Comparison of ENCODE assay signal across 11 cellular contexts in the genomic region with DNA sequence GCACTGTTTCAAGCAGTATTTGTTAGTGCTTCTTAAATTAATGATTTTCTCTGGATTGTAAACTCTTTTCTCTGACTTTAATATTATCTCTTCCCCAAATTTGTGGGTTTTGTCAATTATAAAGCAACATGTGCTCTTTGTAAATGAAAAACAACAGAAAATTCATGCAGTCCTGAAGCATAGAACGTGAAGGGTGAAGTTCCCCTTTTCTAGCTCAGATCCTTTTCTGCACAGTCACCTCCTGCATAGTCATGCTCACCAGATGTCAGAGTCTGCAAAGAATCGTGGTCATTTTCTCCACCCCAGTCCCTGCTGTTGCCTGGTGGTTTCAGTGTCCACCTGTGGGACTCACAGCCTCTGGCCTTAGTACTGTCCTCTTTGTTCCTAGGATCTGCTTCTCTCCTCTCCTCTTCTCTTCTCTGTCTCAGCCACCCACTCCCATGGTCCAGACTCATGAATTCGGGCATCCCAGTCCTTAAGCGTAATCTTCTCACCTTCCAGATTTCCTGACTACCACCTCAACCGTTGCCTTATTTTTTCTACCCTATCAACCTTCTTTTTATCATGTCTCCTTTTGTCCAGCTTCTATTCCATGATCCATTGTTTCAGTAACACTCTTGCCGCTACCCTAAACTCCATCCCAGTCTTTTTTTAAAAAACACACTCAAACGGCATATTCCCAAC.
DNase-seq lines count a peak whose midpoint lies in the region; ATAC-seq and TF ChIP-seq lines count a peak whose summit lies in the region.
"Had no signal": no experiment of that assay in that cellular context is flagged by ENCODE, and none has a peak within 500 bp of the region (broad histone marks: within the 10 kb centered on the region; RNA-seq: fewer than 3 reads in every experiment).

No MANE protein-coding gene starts in this region.

- no peak overlapping the region for H3K4me3 ChIP-seq in GM12864 (ENCODE audit: low read depth, low read length)
- H3K4me3 ChIP-seq: ovary had no signal

- DNase-seq in GM12864 (ENCODE audit: low read depth) (peak; percentile 5), RPMI8226 (peak; percentile 63), medulla oblongata (ENCODE audit: extremely low spot score) (peak; percentile 30), NCI-H1694 (lab: John Stamatoyannopoulos, UW) (no peak), HPDE6-E6E7 (ENCODE audit: extremely low spot score) (no peak), HK-2 (ENCODE audit: unreplicated experiment) (no peak)
- DNase-seq: NCI-H69, ovary had no signal

- peak; percentile 86 for ATAC-seq in HG03066 (IDR thresholded peaks at IDR 0.05; ENCODE audit: low read depth, unreplicated experiment)
- ATAC-seq in GM21529 (IDR thresholded peaks at IDR 0.05; ENCODE audit: unreplicated experiment) = no peak
- ATAC-seq: WTC11 had no signal

- no peak for TF ChIP-seq CTCF in GM12864 (IDR thresholded peaks at IDR 0.05; ENCODE audit: low read depth, low read length, missing control alignments)

Comparison
In these comparisons a context has a peak if more than half of its experiments do, and no peak if none do; other contexts are left out.
1. DNase-seq: peak in GM12864 (single experiment), RPMI8226 (single experiment) and medulla oblongata (single experiment); none in NCI-H1694 (single experiment), HPDE6-E6E7 (single experiment) and HK-2 (single experiment).